Comparison of ENCODE assay signal across 21 cellular contexts in genomic region chr16:85187447-85187846, GRCh38.
DNase-seq lines count a peak whose midpoint lies in the region; ATAC-seq and TF ChIP-seq lines count a peak whose summit lies in the region.
"Had no signal": no experiment of that assay in that cellular context is flagged by ENCODE, and none has a peak within 500 bp of the region (broad histone marks: within the 10 kb centered on the region; RNA-seq: fewer than 3 reads in every experiment).

No MANE protein-coding gene starts in this region.

- no peaks in the 10 kb centered on the region for H3K79me1 ChIP-seq in H9 (ENCODE audit: insufficient read depth, low read depth, low read length, poor library complexity, severe bottlenecking)

- H2AK5ac ChIP-seq in H9 (ENCODE audit: insufficient read length, low read length) = no peak overlapping the region

- H2BK12ac ChIP-seq in H9 (ENCODE audit: insufficient read length, low read depth, low read length) = no peak overlapping the region

- no peaks in the 10 kb centered on the region for H3K4me1 ChIP-seq in H9 (ENCODE audit: insufficient read depth, low read length)
- peaks cover 11 to 25% of the 10 kb centered on the region in 2 donors for H3K4me1 ChIP-seq in gastrocnemius medialis

- WGBS in H9 (ENCODE audit: extremely low coverage, insufficient read length, low lambda C conversion rate) = no CpG with 5 or more reads among the region's 13 CpGs

- H2BK120ac ChIP-seq in H9 (ENCODE audit: low read depth, low read length, poor library complexity, severe bottlenecking) = no peak overlapping the region

- no peak overlapping the region for H4K91ac ChIP-seq in H9 (ENCODE audit: insufficient read length, low read depth, low read length)

- in situ Hi-C loops in gastrocnemius medialis (cut with MboI; ENCODE audit: low sequenced_read_pairs in 4 of 4) = no loop called here

- no peak overlapping the region for H3K27ac Mint-ChIP-seq in H9
- H3K27ac Mint-ChIP-seq: activated CD4-positive, alpha-beta memory T cell treated with anti-CD3 and anti-CD28 coated beads, Interleukin-2, amount 10 ng/mL, durations not matched to agents 7 days and 5 days; IgD-negative memory B cell; nephron progenitor cell; stimulated activated effector memory CD8-positive, alpha-beta T cell treated with anti-CD3 and anti-CD28 coated beads, Interleukin-12 subunit alpha, Interleukin-12 subunit beta, amount 100 ng/mL, for 72 hours had no signal

- H2AFZ ChIP-seq in H9 (ENCODE audit: low read length) = no peak overlapping the region

- no peaks in the 10 kb centered on the region; the same call in none of the 2 replicates for H3K27me3 Mint-ChIP-seq in H9 (ENCODE audit: low read depth)

- H3K18ac ChIP-seq in H9 (ENCODE audit: insufficient read length, low read depth, low read length) = no peak overlapping the region

- H3T11ph ChIP-seq in H9 (ENCODE audit: low read length) = no peak overlapping the region

- no peak overlapping the region for H4K8ac ChIP-seq in H9 (replicated peaks; ENCODE audit: insufficient read length, low read depth, low read length)

- H3K27ac ChIP-seq in H9 (ENCODE audit: insufficient read length, low read depth, low read length) (no peak overlapping the region), gastrocnemius medialis (peak overlapping the region; percentile 64 to 84 (median 76)), substantia nigra (ENCODE audit: low read depth, low read length, poor library complexity, severe bottlenecking) (no peak overlapping the region)
- H3K27ac ChIP-seq: SJCRH30, WERI-Rb-1 had no signal

- H3K14ac ChIP-seq in H9 (ENCODE audit: insufficient read depth, low read length) = no peak overlapping the region

- no peak overlapping the region; a peak in 1 of 5 replicates for H3K4me3 Mint-ChIP-seq in H9
- H3K4me3 Mint-ChIP-seq: activated CD4-positive, alpha-beta memory T cell treated with anti-CD3 and anti-CD28 coated beads, Interleukin-2, amount 10 ng/mL, durations not matched to agents 7 days and 5 days; nephron progenitor cell; stimulated activated effector memory CD8-positive, alpha-beta T cell treated with anti-CD3 and anti-CD28 coated beads, Interleukin-12 subunit alpha, Interleukin-12 subunit beta, amount 100 ng/mL, for 72 hours had no signal

- H2BK5ac ChIP-seq in H9 (ENCODE audit: insufficient read length, low read length) = no peak overlapping the region

- no peak overlapping the region for H2BK15ac ChIP-seq in H9 (ENCODE audit: low read depth, low read length)

- H3K27me3 ChIP-seq in H9 (ENCODE audit: insufficient read depth, low read length) (no peaks in the 10 kb centered on the region), gastrocnemius medialis (no peaks in the 10 kb centered on the region)
- H3K27me3 ChIP-seq: MG63, SJCRH30 had no signal

- intact Hi-C loops in gastrocnemius medialis (cut with DNase I; ENCODE audit: low total_unique reads) = no loop called here

- H3K9me3 ChIP-seq in H9 (ENCODE audit: control insufficient read depth, low read depth, low read length) (no peaks in the 10 kb centered on the region), gastrocnemius medialis (peaks cover 0 to 4% (median 0%) of the 10 kb centered on the region in 3 donors)

- H3K36me3 Mint-ChIP-seq in H9 (ENCODE audit: insufficient read depth in 1 of 3, low read depth in 3 of 3) = peaks cover 26 to 32% (median 30%) of the 10 kb centered on the region in 3 experiments
- H3K36me3 Mint-ChIP-seq: stimulated activated effector memory CD8-positive, alpha-beta T cell treated with anti-CD3 and anti-CD28 coated beads, Interleukin-12 subunit alpha, Interleukin-12 subunit beta, amount 100 ng/mL, for 72 hours had no signal

- peaks cover 16 to 17% of the 10 kb centered on the region in 2 experiments for H3K9me3 Mint-ChIP-seq in H9

- TF ChIP-seq CTCF in H9 (conservative IDR thresholded peaks at IDR 0.05) (peak; percentile 62), gastrocnemius medialis (IDR thresholded peaks at IDR 0.05 in 4 of 5, conservative IDR thresholded peaks at IDR 0.05 in 1 of 5) (no peak)

- no peaks in the 10 kb centered on the region; the same call in 1 of the 2 replicates for H3K79me2 ChIP-seq in H9 (ENCODE audit: insufficient read depth, low read length)

- peaks cover 0 to 7% of the 10 kb centered on the region in 2 donors for H3K36me3 ChIP-seq in gastrocnemius medialis

- no peak overlapping the region for H3K4me2 ChIP-seq in H9 (ENCODE audit: insufficient read depth, insufficient read length, low read length)

- H4K5ac ChIP-seq in H9 (ENCODE audit: insufficient read length, low read depth, low read length) = no peak overlapping the region

- no peak overlapping the region for H3K23ac ChIP-seq in H9 (ENCODE audit: insufficient read length, low read depth, low read length)

- H3K23me2 ChIP-seq in H9 (ENCODE audit: insufficient read length, low read depth, low read length, poor library complexity, severe bottlenecking) = no peaks in the 10 kb centered on the region

- H2BK20ac ChIP-seq in H9 (ENCODE audit: low read depth, low read length, poor library complexity, severe bottlenecking) = no peak overlapping the region

- peaks cover 5 to 16% of the 10 kb centered on the region in 2 experiments; a peak in 3 of 4 replicates for H3K4me1 Mint-ChIP-seq in H9
- H3K4me1 Mint-ChIP-seq: activated CD4-positive, alpha-beta memory T cell treated with anti-CD3 and anti-CD28 coated beads, Interleukin-2, amount 10 ng/mL, durations not matched to agents 7 days and 5 days; stimulated activated effector memory CD8-positive, alpha-beta T cell treated with anti-CD3 and anti-CD28 coated beads, Interleukin-12 subunit alpha, Interleukin-12 subunit beta, amount 100 ng/mL, for 72 hours had no signal

- no peak overlapping the region for H3K4me3 ChIP-seq in gastrocnemius medialis
- H3K4me3 ChIP-seq: MG63, SJCRH30 had no signal

- no peak overlapping the region for H3K56ac ChIP-seq in H9 (ENCODE audit: insufficient read length, low read depth, low read length)

- no peaks in the 10 kb centered on the region for H4K20me1 ChIP-seq in H9 (ENCODE audit: control insufficient read depth, insufficient read depth, insufficient read length)

- no peak for TF ChIP-seq POLR2A in gastrocnemius medialis (IDR thresholded peaks at IDR 0.05)

- DNase-seq in H9 (peak; percentile 76), ecto neural progenitor cell (ENCODE audit: low spot score) (peak; percentile 60), left lobe of liver (ENCODE audit: low spot score) (no peak), gastrocnemius medialis (no peak), substantia nigra (lab: John Stamatoyannopoulos, UW) (no peak), NCI-H2196 treated with DMSO at 0.1 percent for 48 hours (lab: John Stamatoyannopoulos, UW; ENCODE audit: unreplicated experiment) (no peak)
- DNase-seq: activated CD4-positive, alpha-beta memory T cell treated with anti-CD3 and anti-CD28 coated beads, Interleukin-2, amount 10 ng/mL, durations not matched to agents 7 days and 5 days; activated naive CD4-positive, alpha-beta T cell treated with Interleukin-2 at 50 U/mL for 16 hours; COR-L47; effector memory CD4-positive, alpha-beta T cell; NCI-H146; NCI-H748 treated with DMSO at 0.1 percent for 48 hours; nephron progenitor cell; SJCRH30; T-helper 2 cell; WERI-Rb-1 had no signal

- ATAC-seq in left lobe of liver = peak; percentile 10
- ATAC-seq in gastrocnemius medialis = peak; percentile 31 to 54
- no peak for ATAC-seq in GM18867 (IDR thresholded peaks at IDR 0.05; ENCODE audit: unreplicated experiment)
- no peak for ATAC-seq in GM18873 (IDR thresholded peaks at IDR 0.05; ENCODE audit: low FRiP score, unreplicated experiment)

- no peak overlapping the region for H3K9ac ChIP-seq in H9 (ENCODE audit: extremely low read depth, insufficient read length, low read length)

- H3K4ac ChIP-seq in H9 (ENCODE audit: low read depth, low read length) = no peak overlapping the region

Comparison
In these comparisons a context has a peak if more than half of its experiments do, and no peak if none do; other contexts are left out.
1. DNase-seq: peak in H9 (single experiment) and ecto neural progenitor cell (single experiment); none in left lobe of liver (single experiment), gastrocnemius medialis (0 of 2), substantia nigra (0 of 49) and NCI-H2196 treated with DMSO at 0.1 percent for 48 hours (single experiment).
2. H3K27ac ChIP-seq: peak in gastrocnemius medialis (4 of 4); none in H9 (single experiment) and substantia nigra (single experiment).
3. ATAC-seq: peak in left lobe of liver (single experiment) and gastrocnemius medialis (2 of 2); none in GM18867 (single experiment) and GM18873 (single experiment).